18 cellular contexts compared by ENCODE assay signal in the genomic region with DNA sequence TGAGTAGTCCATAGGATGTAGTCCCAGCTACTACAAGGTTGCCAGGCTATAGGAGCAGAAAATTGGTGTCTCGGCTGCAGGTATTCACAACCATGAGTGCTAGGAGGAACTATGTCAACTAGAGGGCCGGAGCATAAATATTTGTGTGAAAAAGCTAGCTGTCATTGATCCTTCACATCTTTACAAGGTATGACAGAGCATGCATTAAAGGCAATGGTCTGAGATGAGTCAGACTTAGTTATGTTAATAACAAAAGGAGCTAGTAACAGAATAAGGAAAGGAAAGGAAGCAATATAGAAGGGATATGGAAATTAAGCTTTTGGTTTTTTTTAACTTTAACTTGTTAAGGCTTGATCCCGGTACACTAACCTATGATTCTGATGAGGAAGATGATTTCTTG. TPM values are rescaled to one million over a fixed set of nuclear protein-coding genes. Genes with fewer than 3 reads are reported as not detected.
A peak's percentile ranks its signal among the peaks of the same experiment; 100 is the strongest.
DNase-seq lines count a peak whose midpoint lies in the region; ATAC-seq, FAIRE-seq and TF ChIP-seq lines count a peak whose summit lies in the region.
"Had no signal": no experiment of that assay in that cellular context is flagged by ENCODE, and none has a peak within 500 bp of the region (broad histone marks: within the 10 kb centered on the region; RNA-seq: fewer than 3 reads in every experiment).

No MANE protein-coding gene starts in this region.

- no peaks in the 10 kb centered on the region for H3K36me3 ChIP-seq in SK-N-SH (replicated peaks in 1 of 2; ENCODE audit: control insufficient read depth in 1 of 2, insufficient read depth in 2 of 2, low read length in 1 of 2)
- H3K36me3 ChIP-seq: BLaER1 treated with 17β-estradiol and CSF1 and Interleukin-3, amounts not matched to agents 10 nM and 100 nM; HAP-1 had no signal

- in situ Hi-C loops in G401 (cut with HindIII; ENCODE audit: low sequenced_read_pairs): no loop called here

- no peak for TF ChIP-seq POLR2A in A549 (IDR thresholded peaks at IDR 0.05; ENCODE audit: low read length)

- no peaks in the 10 kb centered on the region for H4K20me1 ChIP-seq in SK-N-SH (ENCODE audit: insufficient read depth)
- H4K20me1 ChIP-seq: BLaER1 treated with 17β-estradiol and CSF1 and Interleukin-3, amounts not matched to agents 10 nM and 100 nM had no signal

- no peak overlapping the region for H3K27ac ChIP-seq in A549
- H3K27ac ChIP-seq in SK-N-SH (ENCODE audit: low read depth in 2 of 2, low read length in 1 of 2): no peak overlapping the region
- H3K27ac ChIP-seq in dorsolateral prefrontal cortex: no peak overlapping the region
- H3K27ac ChIP-seq: BLaER1 treated with 17β-estradiol and CSF1 and Interleukin-3, amounts not matched to agents 10 nM and 100 nM; HL-60 had no signal

- no peaks in the 10 kb centered on the region for H3K9me2 ChIP-seq in SK-N-SH

- no peak for TF ChIP-seq RAD21 in A549 (conservative IDR thresholded peaks at IDR 0.05 in 1 of 2, IDR thresholded peaks at IDR 0.05 in 1 of 2)
- TF ChIP-seq RAD21 in SK-N-SH (IDR thresholded peaks at IDR 0.05; ENCODE audit: low read length): no peak

- H3K9me3 ChIP-seq in A549 (peaks cover 3% of the 10 kb centered on the region; the same call in 1 of the 3 replicates), SK-N-SH (no peaks in the 10 kb centered on the region)

- H3K4me3 ChIP-seq in A549 (no peak overlapping the region), SK-N-SH (ENCODE audit: low read depth in 2 of 2, low read length in 1 of 2) (no peak overlapping the region), epithelial cell of esophagus (ENCODE audit: low read length) (no peak overlapping the region), dorsolateral prefrontal cortex (no peak overlapping the region)
- H3K4me3 ChIP-seq: BLaER1 treated with 17β-estradiol and CSF1 and Interleukin-3, amounts not matched to agents 10 nM and 100 nM; GM12878; HAP-1 had no signal

- TF ChIP-seq CTCF in A549 (IDR thresholded peaks at IDR 0.05): no peak
- TF ChIP-seq CTCF in SK-N-SH (IDR thresholded peaks at IDR 0.05): no peak
- TF ChIP-seq CTCF in epithelial cell of esophagus (IDR thresholded peaks at IDR 0.05; ENCODE audit: insufficient read depth, low read depth, low read length, missing control alignments): no peak
- TF ChIP-seq CTCF in dorsolateral prefrontal cortex (IDR thresholded peaks at IDR 0.05 in 54 of 56, conservative IDR thresholded peaks at IDR 0.05 in 2 of 56; ENCODE audit: low read depth in 1 of 56, partially characterized antibody in 56 of 56): no peak

- no peaks in the 10 kb centered on the region for H3F3A ChIP-seq in SK-N-SH (replicated peaks; ENCODE audit: insufficient read depth)

- no peak overlapping the region for H3K9ac ChIP-seq in SK-N-SH
- H3K9ac ChIP-seq: BLaER1 treated with 17β-estradiol and CSF1 and Interleukin-3, amounts not matched to agents 10 nM and 100 nM had no signal

- no peak overlapping the region for H2AFZ ChIP-seq in SK-N-SH (ENCODE audit: low read depth)

- H3K79me2 ChIP-seq in SK-N-SH (ENCODE audit: insufficient read depth): no peaks in the 10 kb centered on the region

- peak; percentile 46 for FAIRE-seq in A549 (lab: Jason Lieb, UNC)
- FAIRE-seq: GM12878, GM19239, H1 had no signal

- DNase-seq in A549 (ENCODE audit: low read depth in 1 of 2, low spot score in 1 of 2) (no peak), G401 (ENCODE audit: low spot score) (peak; percentile 17), SK-N-SH (no peak), epithelial cell of esophagus (ENCODE audit: low read depth) (peak; percentile 57), NCI-H524 (lab: John Stamatoyannopoulos, UW) (no peak), dorsolateral prefrontal cortex (no peak), NCI-H2196 treated with DMSO at 0.1 percent for 48 hours (lab: John Stamatoyannopoulos, UW; ENCODE audit: unreplicated experiment) (no peak)
- DNase-seq: 8988T; ACHN; CD4-positive, CD25-positive, alpha-beta regulatory T cell; DMS79 had no signal

- H3K4me2 ChIP-seq in A549 (no peak overlapping the region), SK-N-SH (no peak overlapping the region)
- H3K4me2 ChIP-seq: BLaER1 treated with 17β-estradiol and CSF1 and Interleukin-3, amounts not matched to agents 10 nM and 100 nM had no signal

- H3K4me1 ChIP-seq in A549 (no peaks in the 10 kb centered on the region), SK-N-SH (ENCODE audit: control insufficient read depth in 1 of 2, insufficient read depth in 2 of 2, low read depth in 1 of 2, low read length in 1 of 2) (no peaks in the 10 kb centered on the region)
- H3K4me1 ChIP-seq: HAP-1 had no signal

- ATAC-seq in A549: no peak
- no peak for ATAC-seq in GM21515 (IDR thresholded peaks at IDR 0.05; ENCODE audit: unreplicated experiment)
- ATAC-seq: GM12878 had no signal

- CTCF ChIA-PET in A549 (lab: Yijun Ruan, JAX) (interaction anchor here (0.7 to 1.6 kb wide), 2 partner anchors 12 to 209 kb away, joined by 3 to 4 read pairs; no protein-coding TSS in a partner anchor), SK-N-SH (lab: Yijun Ruan, JAX) (interaction anchor here (0.6 to 1.0 kb wide), 2 partner anchors 22 to 53 kb away, joined by 3 to 4 read pairs; no protein-coding TSS in a partner anchor)

- intact Hi-C loops in dorsolateral prefrontal cortex (cut with DNase I): no loop called here

- no peak for TF ChIP-seq EP300 in A549 (IDR thresholded peaks at IDR 0.05)
- TF ChIP-seq EP300 in SK-N-SH (IDR thresholded peaks at IDR 0.05; ENCODE audit: borderline replicate concordance in 1 of 2, low read depth in 1 of 2, low read length in 1 of 2): peak in 1 of 2 experiments; percentile 33; a peak in 1 of 4 replicates

- WGBS in A549 (ENCODE audit: missing lambda C conversion rate): 28% methylated on average over 3 of the region's 3 CpGs
- 7% methylated on average over 3 of the region's 3 CpGs for WGBS in SK-N-SH (ENCODE audit: low lambda C conversion rate)

- H3K27me3 ChIP-seq in SK-N-SH (ENCODE audit: insufficient read depth): no peaks in the 10 kb centered on the region
- H3K27me3 ChIP-seq in dorsolateral prefrontal cortex: peaks cover 0 to 14% (median 0%) of the 10 kb centered on the region in 45 donors
- H3K27me3 ChIP-seq: BLaER1 treated with 17β-estradiol and CSF1 and Interleukin-3, amounts not matched to agents 10 nM and 100 nM had no signal

- POLR2A ChIA-PET in A549 (lab: Yijun Ruan, JAX) (no interaction called here), SK-N-SH (lab: Yijun Ruan, JAX) (no interaction called here)

TF ChIP-seq in A549, 52 proteins besides CTCF, POLR2A, EP300 and RAD21:
- TF ChIP-seq ZC3H11A (IDR thresholded peaks at IDR 0.05) (no peak), JUNB (IDR thresholded peaks at IDR 0.05) (no peak)

TF ChIP-seq in SK-N-SH, 30 proteins besides CTCF, POLR2A, EP300 and RAD21:
- TF ChIP-seq TCF12 (IDR thresholded peaks at IDR 0.05) (peak; percentile 57), FOSL2 (IDR thresholded peaks at IDR 0.05; ENCODE audit: borderline replicate concordance, low read depth) (peak; percentile 48; the same call in 1 of the 2 replicates), JUND (IDR thresholded peaks at IDR 0.05) (peak; percentile 48), ELF1 (IDR thresholded peaks at IDR 0.05) (no peak), PBX3 (IDR thresholded peaks at IDR 0.05) (peak; percentile 90), FOXM1 (IDR thresholded peaks at IDR 0.05; ENCODE audit: low read depth) (no peak)
- TF ChIP-seq, protein P1, sequence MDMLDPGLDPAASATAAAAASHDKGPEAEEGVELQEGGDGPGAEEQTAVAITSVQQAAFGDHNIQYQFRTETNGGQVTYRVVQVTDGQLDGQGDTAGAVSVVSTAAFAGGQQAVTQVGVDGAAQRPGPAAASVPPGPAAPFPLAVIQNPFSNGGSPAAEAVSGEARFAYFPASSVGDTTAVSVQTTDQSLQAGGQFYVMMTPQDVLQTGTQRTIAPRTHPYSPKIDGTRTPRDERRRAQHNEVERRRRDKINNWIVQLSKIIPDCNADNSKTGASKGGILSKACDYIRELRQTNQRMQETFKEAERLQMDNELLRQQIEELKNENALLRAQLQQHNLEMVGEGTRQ (IDR thresholded peaks at IDR 0.05; ENCODE audit: borderline replicate concordance, low read depth, low read length): no peak
TF ChIP-seq in SK-N-SH: peak in this region for 4.

RNA-seq across cellular contexts. Expression of gene PSG9, which starts 40.9 kb away (rescaled TPM):
- polyA plus RNA-seq in A549 (2011; rRNA removed) (0.03 and 0.07 TPM in 2 replicates), A549 (2017; fragmentation: RNase III; extraction: RNeasy Plus Mini Kit Qiagen cat#74134 plus additional on column Dnase treatment) (0.08 to 0.13 TPM in 2 of 3 replicates, not detected in the other), SK-N-SH (2012; rRNA removed) (0.72 and 1.0 TPM in 2 replicates)
- not detected in 2 replicates for polyA plus RNA-seq in A549 (2012; cell fraction: cytosol; rRNA removed)
- not detected in 2 replicates for polyA plus RNA-seq in A549 (2012; cell fraction: nucleus; rRNA removed)
- not detected in 2 replicates for polyA minus RNA-seq in A549 (2011; rRNA and poly(A)+ RNA removed)
- 85.9 and 103 TPM in 2 replicates for total RNA-seq in G401 (2014; rRNA removed; shearing (Covaris generic))
- 0.70 and 0.76 TPM in 2 replicates for polyA plus RNA-seq in SK-N-SH (2012; cell fraction: cytosol; rRNA removed)
- polyA plus RNA-seq in SK-N-SH (2012; cell fraction: nucleus; rRNA removed): 0.47 and 0.71 TPM in 2 replicates
- total RNA-seq in dorsolateral prefrontal cortex: not detected
- total RNA-seq: CD4-positive, CD25-positive, alpha-beta regulatory T cell; GM12878; H1 had no signal
- polyA plus RNA-seq: CD4-positive, CD25-positive, alpha-beta regulatory T cell; GM12878; H1 had no signal

RNA-seq across cellular contexts. Expression of gene CD177, which starts 43.3 kb away (rescaled TPM):
- polyA plus RNA-seq in A549 (2011; rRNA removed) (0.03 TPM in 1 of 2 replicates, not detected in the other), A549 (2017; fragmentation: RNase III; extraction: RNeasy Plus Mini Kit Qiagen cat#74134 plus additional on column Dnase treatment) (0.05 to 0.09 TPM in 2 of 3 replicates, not detected in the other), SK-N-SH (2012; rRNA removed) (0.54 and 0.88 TPM in 2 replicates)
- polyA plus RNA-seq in A549 (2012; cell fraction: cytosol; rRNA removed): 0.01 and 0.03 TPM in 2 replicates
- polyA plus RNA-seq in A549 (2012; cell fraction: nucleus; rRNA removed): 0.04 TPM in 1 of 2 replicates, not detected in the other
- 0.33 TPM in 1 of 2 replicates, not detected in the other for polyA minus RNA-seq in A549 (2011; rRNA and poly(A)+ RNA removed)
- total RNA-seq in G401 (2014; rRNA removed; shearing (Covaris generic)): 443 and 498 TPM in 2 replicates
- 0.40 and 0.62 TPM in 2 replicates for polyA plus RNA-seq in SK-N-SH (2012; cell fraction: cytosol; rRNA removed)
- polyA plus RNA-seq in SK-N-SH (2012; cell fraction: nucleus; rRNA removed): 1.2 TPM in 2 replicates
- total RNA-seq in dorsolateral prefrontal cortex: 10 to 100 TPM in 2 of 120 experiments, 1 to 10 TPM in 72, under 1 TPM in 34, not detected in 12; 0.27 to 36.2 (median 1.6) TPM
- total RNA-seq: CD4-positive, CD25-positive, alpha-beta regulatory T cell; GM12878 had no signal
- polyA plus RNA-seq: GM12878 had no signal

Comparison
In these comparisons a context has a peak if more than half of its experiments do, and no peak if none do; other contexts are left out.
1. DNase-seq: peak in G401 (single experiment) and epithelial cell of esophagus (single experiment); none in A549 (0 of 2), SK-N-SH (single experiment), NCI-H524 (0 of 2), dorsolateral prefrontal cortex (0 of 10) and NCI-H2196 treated with DMSO at 0.1 percent for 48 hours (single experiment).
2. RNA of gene PSG9, which starts 40.9 kb away (total RNA-seq): 85.9 to 103 TPM in G401; not detected in dorsolateral prefrontal cortex; every median in the first group is over 10 times any median in the second.
3. RNA of gene CD177, which starts 43.3 kb away (total RNA-seq): 443 to 498 TPM in G401; 0.27 to 36.2 TPM in dorsolateral prefrontal cortex; every median in the first group is over 10 times any median in the second.
4. Of the 12 proteins assayed by ChIP-seq in both A549 and SK-N-SH: peak only in A549: none; only in SK-N-SH: FOSL2 and PBX3; in both: none; in neither: 9; mixed calls (peak in some experiments, not most) for 1.